1 cellular context compared by ENCODE assay signal in genomic region chr18:12783524-12783923, GRCh38.
TF ChIP-seq lines count a peak whose summit lies in the region.

No MANE protein-coding gene starts in this region.

TF ChIP-seq in HepG2, 621 proteins besides CTCF, POLR2A, EP300 and RAD21 (continued from another document):
- TF ChIP-seq CREB3 (CRISPR knock-in tag; IDR thresholded peaks at IDR 0.05) (no peak), SMAD1 (CRISPR knock-in tag; IDR thresholded peaks at IDR 0.05; ENCODE audit: borderline replicate concordance, low read depth) (no peak), KDM1A (CRISPR knock-in tag; IDR thresholded peaks at IDR 0.05) (no peak), SAFB2 (CRISPR knock-in tag; IDR thresholded peaks at IDR 0.05; ENCODE audit: borderline replicate concordance, low read depth) (no peak), ARID4A (CRISPR knock-in tag; IDR thresholded peaks at IDR 0.05; ENCODE audit: borderline replicate concordance) (no peak), TSC22D2 (CRISPR knock-in tag; IDR thresholded peaks at IDR 0.05; ENCODE audit: borderline replicate concordance) (no peak), ZNF564 (CRISPR knock-in tag; IDR thresholded peaks at IDR 0.05) (no peak), ZNF124 (CRISPR knock-in tag; IDR thresholded peaks at IDR 0.05) (no peak), RXRA (CRISPR knock-in tag; IDR thresholded peaks at IDR 0.05) (no peak), ZBTB1 (CRISPR knock-in tag; IDR thresholded peaks at IDR 0.05; ENCODE audit: borderline replicate concordance) (no peak), AGO1 (IDR thresholded peaks at IDR 0.05; ENCODE audit: low read depth, low read length, poor library complexity, severe bottlenecking) (no peak), CCAR2 (optimal IDR thresholded peaks at IDR 0.05; ENCODE audit: low read depth, low read length) (no peak), MBNL3 (CRISPR knock-in tag; conservative IDR thresholded peaks at IDR 0.05) (no peak), ZFP82 (CRISPR knock-in tag; IDR thresholded peaks at IDR 0.05; ENCODE audit: borderline replicate concordance) (no peak), THYN1 (CRISPR knock-in tag; IDR thresholded peaks at IDR 0.05; ENCODE audit: borderline replicate concordance, low read depth) (no peak), SNAPC2 (CRISPR knock-in tag; IDR thresholded peaks at IDR 0.05) (no peak), FOXM1 (CRISPR knock-in tag; IDR thresholded peaks at IDR 0.05) (no peak), ZSCAN25 (CRISPR knock-in tag; IDR thresholded peaks at IDR 0.05) (no peak), ZNF891 (CRISPR knock-in tag; IDR thresholded peaks at IDR 0.05) (no peak), ZNF619 (CRISPR knock-in tag; IDR thresholded peaks at IDR 0.05) (no peak), GATAD2A (CRISPR knock-in tag; IDR thresholded peaks at IDR 0.05) (no peak), ZFP62 (CRISPR knock-in tag; IDR thresholded peaks at IDR 0.05) (no peak), IRF1 (CRISPR knock-in tag; IDR thresholded peaks at IDR 0.05; ENCODE audit: low read depth) (no peak), TGIF2 (CRISPR knock-in tag; IDR thresholded peaks at IDR 0.05) (no peak), KDM2A (CRISPR knock-in tag; IDR thresholded peaks at IDR 0.05; ENCODE audit: borderline replicate concordance, low read depth) (no peak), ZKSCAN8 (CRISPR knock-in tag; IDR thresholded peaks at IDR 0.05; ENCODE audit: borderline replicate concordance) (no peak), ZNF292 (CRISPR knock-in tag; IDR thresholded peaks at IDR 0.05; ENCODE audit: borderline replicate concordance, low read depth) (peak; percentile 47; the same call in 1 of the 2 replicates), ZNF605 (CRISPR knock-in tag; IDR thresholded peaks at IDR 0.05) (no peak), JUNB (CRISPR knock-in tag; IDR thresholded peaks at IDR 0.05; ENCODE audit: borderline replicate concordance) (no peak), PCBP1 (IDR thresholded peaks at IDR 0.05; ENCODE audit: borderline replicate concordance, low read depth, low read length) (no peak), HNF4G (IDR thresholded peaks at IDR 0.05; ENCODE audit: borderline replicate concordance, low read depth, low read length) (peak; percentile 64; the same call in 1 of the 2 replicates), HNF4G (CRISPR knock-in tag; IDR thresholded peaks at IDR 0.05; ENCODE audit: borderline replicate concordance, low read depth) (no peak), ZNF775 (CRISPR knock-in tag; IDR thresholded peaks at IDR 0.05; ENCODE audit: borderline replicate concordance) (no peak), ZSCAN20 (CRISPR knock-in tag; IDR thresholded peaks at IDR 0.05; ENCODE audit: borderline replicate concordance) (no peak), HINFP (CRISPR knock-in tag; IDR thresholded peaks at IDR 0.05; ENCODE audit: low read depth) (no peak), PAXIP1 (CRISPR knock-in tag; conservative IDR thresholded peaks at IDR 0.05) (peak; percentile 59), ZNF644 (CRISPR knock-in tag; IDR thresholded peaks at IDR 0.05; ENCODE audit: low read depth) (0 out of 2 replicates have a peak, but pooled peaks have one; percentile 52), ZNF24 (IDR thresholded peaks at IDR 0.05) (no peak), CC2D1A (CRISPR knock-in tag; IDR thresholded peaks at IDR 0.05) (no peak), GMEB1 (CRISPR knock-in tag; IDR thresholded peaks at IDR 0.05; ENCODE audit: borderline replicate concordance) (no peak), FOXK1 (CRISPR knock-in tag; IDR thresholded peaks at IDR 0.05; ENCODE audit: borderline replicate concordance, low read depth) (no peak), POGZ (CRISPR knock-in tag; IDR thresholded peaks at IDR 0.05) (0 out of 2 replicates have a peak, but pooled peaks have one; percentile 28), POLR2AphosphoS2 (IDR thresholded peaks at IDR 0.05; ENCODE audit: low read depth, low read length) (no peak), DNMT1 (CRISPR knock-in tag; IDR thresholded peaks at IDR 0.05) (no peak), KLF13 (CRISPR knock-in tag; IDR thresholded peaks at IDR 0.05) (no peak), ZNF781 (CRISPR knock-in tag; IDR thresholded peaks at IDR 0.05; ENCODE audit: borderline replicate concordance, not compliant biosample characterization) (no peak), SATB2 (CRISPR knock-in tag; IDR thresholded peaks at IDR 0.05) (no peak), ZNF672 (CRISPR knock-in tag; IDR thresholded peaks at IDR 0.05) (no peak), ZNF207 (IDR thresholded peaks at IDR 0.05; ENCODE audit: borderline replicate concordance) (no peak), FOXP4 (CRISPR knock-in tag; IDR thresholded peaks at IDR 0.05) (0 out of 2 replicates have a peak, but pooled peaks have one; percentile 20), ZNF597 (CRISPR knock-in tag; IDR thresholded peaks at IDR 0.05) (no peak), ZMYM4 (CRISPR knock-in tag; IDR thresholded peaks at IDR 0.05) (peak; percentile 39; the same call in 1 of the 2 replicates), HMGXB4 (CRISPR knock-in tag; IDR thresholded peaks at IDR 0.05; ENCODE audit: borderline replicate concordance in 1 of 2, low read depth in 1 of 2) (no peak)
